Comparison of ENCODE assay signal across 9 cellular contexts in genomic region chrX:77597090-77597489, GRCh38.
DNase-seq lines count a peak whose midpoint lies in the region; ATAC-seq and TF ChIP-seq lines count a peak whose summit lies in the region.
"Had no signal": no experiment of that assay in that cellular context is flagged by ENCODE, and none has a peak within 500 bp of the region (broad histone marks: within the 10 kb centered on the region; RNA-seq: fewer than 3 reads in every experiment).

No MANE protein-coding gene starts in this region.

- in situ Hi-C loops in brain microvascular endothelial cell (cut with HindIII; ENCODE audit: low pct_ligation_motif_present, low sequenced_read_pairs), result no loop called here

- H3K9me3 Mint-ChIP-seq in activated naive CD4-positive, alpha-beta T cell treated with anti-CD3 and anti-CD28 coated beads for 36 hours, result no peaks in the 10 kb centered on the region

- no peaks in the 10 kb centered on the region for H3K27me3 ChIP-seq in BJ (ENCODE audit: control insufficient read depth, insufficient read depth, low read length)
- no peaks in the 10 kb centered on the region for H3K27me3 ChIP-seq in brain microvascular endothelial cell (replicated peaks)

- no peak for ATAC-seq in GM18520 (IDR thresholded peaks at IDR 0.05; ENCODE audit: unreplicated experiment)
- no peak for ATAC-seq in GM18907 (IDR thresholded peaks at IDR 0.05; ENCODE audit: unreplicated experiment)

- no peak overlapping the region for H3K4me3 Mint-ChIP-seq in activated naive CD4-positive, alpha-beta T cell treated with anti-CD3 and anti-CD28 coated beads for 36 hours

- H3K36me3 ChIP-seq in BJ (ENCODE audit: control insufficient read depth, insufficient read depth, low read length) (no peaks in the 10 kb centered on the region), brain microvascular endothelial cell (replicated peaks) (no peaks in the 10 kb centered on the region)

- peaks cover 20% of the 10 kb centered on the region for H3K36me3 Mint-ChIP-seq in activated naive CD4-positive, alpha-beta T cell treated with anti-CD3 and anti-CD28 coated beads for 36 hours (ENCODE audit: low read depth)

- POLR2A ChIA-PET in BJ (lab: Charles Lee), result no interaction called here

- peak; percentile 39 for TF ChIP-seq CTCF in BJ (IDR thresholded peaks at IDR 0.05; ENCODE audit: insufficient read depth, low read depth, low read length)
- TF ChIP-seq CTCF in brain microvascular endothelial cell (IDR thresholded peaks at IDR 0.05; ENCODE audit: low read depth, low read length, missing control alignments), result peak; percentile 19

- intact Hi-C loops in activated naive CD4-positive, alpha-beta T cell treated with anti-CD3 and anti-CD28 coated beads for 36 hours (cut with micrococcal nuclease), result loop anchor here (10.0 kb wide), 1 partner anchor 152 kb away; the partner anchor contains the start of gene FGF16

- CTCF ChIA-PET in BJ (lab: Yijun Ruan, JAX), result no interaction called here
- CTCF ChIA-PET in activated naive CD4-positive, alpha-beta T cell treated with anti-CD3 and anti-CD28 coated beads for 36 hours (lab: Charles Lee), result interaction anchor here (0.7 kb wide), 1 partner anchor 47 kb away, joined by 5 read pairs; no protein-coding TSS in a partner anchor

- H3K27ac ChIP-seq in brain microvascular endothelial cell, result no peak overlapping the region

- no peak overlapping the region for H3K27ac Mint-ChIP-seq in activated naive CD4-positive, alpha-beta T cell treated with anti-CD3 and anti-CD28 coated beads for 36 hours

- no peaks in the 10 kb centered on the region for H3K27me3 Mint-ChIP-seq in activated naive CD4-positive, alpha-beta T cell treated with anti-CD3 and anti-CD28 coated beads for 36 hours (ENCODE audit: low read depth)

- no peak overlapping the region for H3K4me3 ChIP-seq in BJ (ENCODE audit: low read depth, low read length)
- no peak overlapping the region for H3K4me3 ChIP-seq in brain microvascular endothelial cell (ENCODE audit: low read depth, low read length)

- DNase-seq in BJ (ENCODE audit: low read depth), result no peak
- peak; percentile 1 to 24 for DNase-seq in Kasumi-1 (lab: John Stamatoyannopoulos, UW)
- no peak for DNase-seq in brain microvascular endothelial cell
- peak; percentile 41 to 46 for DNase-seq in lung microvascular endothelial cell (ENCODE audit: low read depth in 2 of 2)
- DNase-seq in activated naive CD4-positive, alpha-beta T cell treated with anti-CD3 and anti-CD28 coated beads for 36 hours, result no peak
- no peak for DNase-seq in germinal center (ENCODE audit: low spot score)
- DNase-seq: NCI-H2081 treated with DMSO at 0.1 percent for 48 hours had no signal

- peaks cover 4% of the 10 kb centered on the region for H3K4me1 Mint-ChIP-seq in activated naive CD4-positive, alpha-beta T cell treated with anti-CD3 and anti-CD28 coated beads for 36 hours (ENCODE audit: low read depth)

Comparison
In these comparisons a context has a peak if more than half of its experiments do, and no peak if none do; other contexts are left out.
1. DNase-seq: peak in Kasumi-1 (2 of 2) and lung microvascular endothelial cell (2 of 2); none in BJ (single experiment), brain microvascular endothelial cell (single experiment), activated naive CD4-positive, alpha-beta T cell treated with anti-CD3 and anti-CD28 coated beads for 36 hours (single experiment) and germinal center (single experiment).